Comparison of ENCODE assay signal across 7 cellular contexts in genomic region chr15:99594916-99595315, GRCh38.
"Had no signal": no experiment of that assay in that cellular context is flagged by ENCODE, and none has a peak within 500 bp of the region (broad histone marks: within the 10 kb centered on the region; RNA-seq: fewer than 3 reads in every experiment).

No MANE protein-coding gene starts in this region.

- DNase-seq: H9, HCEC 1CT, KG1 had no signal

- H3K4me3 ChIP-seq: GM23338, K562 had no signal

- H3K27ac ChIP-seq: HL-60 had no signal

- H3K4me2 ChIP-seq: GM23338 had no signal

- H2AFZ ChIP-seq: GM23338 had no signal

- ATAC-seq: GM23338, HepG2, K562 had no signal

- H3K4me3 Mint-ChIP-seq: GM23338, H9 had no signal

- H3K27ac Mint-ChIP-seq: GM23338 had no signal
